In genomic region chr17:7446669-7447068, GRCh38 we compare ENCODE assay signal across 1 cellular context.
TF ChIP-seq lines count a peak whose summit lies in the region.

No MANE protein-coding gene starts in this region.

TF ChIP-seq in HepG2, 621 proteins besides CTCF, POLR2A, EP300 and RAD21:
- TF ChIP-seq SRF (IDR thresholded peaks at IDR 0.05; ENCODE audit: low read depth, low read length): no peak
- TF ChIP-seq SIX4 (CRISPR knock-in tag; IDR thresholded peaks at IDR 0.05): no peak
- no peak for TF ChIP-seq BCL3 (CRISPR knock-in tag; IDR thresholded peaks at IDR 0.05)
- TF ChIP-seq JUND (CRISPR knock-in tag; IDR thresholded peaks at IDR 0.05): no peak
- TF ChIP-seq SSRP1 (CRISPR knock-in tag; IDR thresholded peaks at IDR 0.05): no peak
- no peak for TF ChIP-seq ZNF124 (CRISPR knock-in tag; IDR thresholded peaks at IDR 0.05)
- TF ChIP-seq ZNF564 (CRISPR knock-in tag; IDR thresholded peaks at IDR 0.05): no peak
- no peak for TF ChIP-seq HCFC1 (IDR thresholded peaks at IDR 0.05; ENCODE audit: low read depth, low read length)
- TF ChIP-seq NFE2 (CRISPR knock-in tag; IDR thresholded peaks at IDR 0.05): no peak
- no peak for TF ChIP-seq ZNF280B (CRISPR knock-in tag; IDR thresholded peaks at IDR 0.05; ENCODE audit: borderline replicate concordance)
- no peak for TF ChIP-seq CEBPB (IDR thresholded peaks at IDR 0.05; ENCODE audit: borderline replicate concordance, low read depth, low read length)
- TF ChIP-seq GLMP (CRISPR knock-in tag; IDR thresholded peaks at IDR 0.05; ENCODE audit: borderline replicate concordance): no peak
- no peak for TF ChIP-seq ZHX2 (IDR thresholded peaks at IDR 0.05; ENCODE audit: low read depth)
- no peak for TF ChIP-seq ZHX2 (CRISPR knock-in tag; IDR thresholded peaks at IDR 0.05; ENCODE audit: borderline replicate concordance)
- no peak for TF ChIP-seq RNF2 (conservative IDR thresholded peaks at IDR 0.05; ENCODE audit: low read depth)
- no peak for TF ChIP-seq ZNF138 (CRISPR knock-in tag; IDR thresholded peaks at IDR 0.05; ENCODE audit: low read depth)
- TF ChIP-seq ZBTB34 (CRISPR knock-in tag; IDR thresholded peaks at IDR 0.05): no peak
- TF ChIP-seq HNF4G (IDR thresholded peaks at IDR 0.05; ENCODE audit: borderline replicate concordance, low read depth, low read length): no peak
- no peak for TF ChIP-seq HNF4G (CRISPR knock-in tag; IDR thresholded peaks at IDR 0.05; ENCODE audit: borderline replicate concordance, low read depth)
- TF ChIP-seq SRY (CRISPR knock-in tag; IDR thresholded peaks at IDR 0.05): no peak
- no peak for TF ChIP-seq GATAD1 (CRISPR knock-in tag; IDR thresholded peaks at IDR 0.05)
- TF ChIP-seq KDM3A (CRISPR knock-in tag; IDR thresholded peaks at IDR 0.05; ENCODE audit: low read depth): no peak
TF ChIP-seq in HepG2: peak in this region for 0.
